ENCODE assay signal across 22 cellular contexts in the genomic region with DNA sequence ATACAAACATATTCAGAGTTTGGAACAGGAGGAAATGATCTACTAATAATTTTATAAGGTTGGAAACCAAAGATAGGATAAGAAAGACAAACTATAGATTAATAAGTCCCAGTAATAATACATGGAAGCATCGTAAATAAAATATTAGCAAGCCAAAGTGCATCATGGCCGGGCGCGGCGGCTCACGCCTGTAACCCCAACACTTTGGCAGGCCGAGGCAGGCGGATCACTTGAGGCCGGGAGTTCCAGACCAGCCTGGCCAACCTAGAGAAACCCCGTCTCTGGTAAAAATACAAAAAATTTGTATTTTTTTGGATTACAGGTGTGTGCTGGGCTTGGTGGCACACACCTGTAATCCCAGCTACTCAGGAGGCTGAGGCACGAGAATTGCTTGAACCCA. TPM values are rescaled to one million over a fixed set of nuclear protein-coding genes. Genes with fewer than 3 reads are reported as not detected.
DNase-seq lines count a peak whose midpoint lies in the region; ATAC-seq, FAIRE-seq and TF ChIP-seq lines count a peak whose summit lies in the region.
"Had no signal": no experiment of that assay in that cellular context is flagged by ENCODE, and none has a peak within 500 bp of the region (broad histone marks: within the 10 kb centered on the region; RNA-seq: fewer than 3 reads in every experiment).

No MANE protein-coding gene starts in this region.

- WGBS in sigmoid colon, 2 donors = 95 to 96% methylated on average over 11 of the region's 11 CpGs

- H3K4me1 ChIP-seq in kidney (ENCODE audit: control insufficient read depth in 1 of 2, insufficient read depth in 1 of 2, low read depth in 1 of 2, low read length in 2 of 2) = no peaks in the 10 kb centered on the region
- H3K4me1 ChIP-seq in sigmoid colon = no peaks in the 10 kb centered on the region
- H3K4me1 ChIP-seq: Caco-2 had no signal

- H3K27me3 ChIP-seq in sigmoid colon = peaks cover 0 to 3% (median 0%) of the 10 kb centered on the region in 3 donors
- H3K27me3 ChIP-seq: BLaER1 had no signal

- H3K36me3 ChIP-seq in kidney (ENCODE audit: control insufficient read depth in 1 of 2, insufficient read depth in 2 of 2, low read length in 2 of 2) = no peaks in the 10 kb centered on the region
- H3K36me3 ChIP-seq in sigmoid colon = no peaks in the 10 kb centered on the region
- H3K36me3 ChIP-seq: BLaER1 had no signal

- H3K27ac ChIP-seq in kidney (ENCODE audit: low read depth in 2 of 2, low read length in 2 of 2) (no peak overlapping the region), sigmoid colon (no peak overlapping the region)
- H3K27ac ChIP-seq: BLaER1, C4-2B, GM23248 had no signal

- TF ChIP-seq CTCF in kidney (IDR thresholded peaks at IDR 0.05; ENCODE audit: borderline replicate concordance, extremely low read depth, insufficient read depth) = no peak
- no peak for TF ChIP-seq CTCF in sigmoid colon (IDR thresholded peaks at IDR 0.05)

- no peak for TF ChIP-seq POLR2A in sigmoid colon (IDR thresholded peaks at IDR 0.05)

- no peaks in the 10 kb centered on the region for H3K9me3 ChIP-seq in kidney (ENCODE audit: control insufficient read depth in 1 of 2, low read length in 2 of 2)
- no peaks in the 10 kb centered on the region for H3K9me3 ChIP-seq in sigmoid colon
- H3K9me3 ChIP-seq: Caco-2 had no signal

- intact Hi-C loops in kidney (cut with DNase I) (no loop called here), sigmoid colon (cut with DNase I) (no loop called here)

- H3K4me3 ChIP-seq in kidney (ENCODE audit: low read length in 2 of 2) (no peak overlapping the region), sigmoid colon (no peak overlapping the region)
- H3K4me3 ChIP-seq: BLaER1, GM23248 had no signal

- no peak for TF ChIP-seq EP300 in sigmoid colon (IDR thresholded peaks at IDR 0.05)

- DNase-seq in kidney (peak; percentile 31), mesenteric fat pad (ENCODE audit: low spot score) (peak; percentile 67), sigmoid colon (peak; percentile 18), medulla oblongata (ENCODE audit: extremely low spot score) (no peak)
- no peak for DNase-seq in activated naive CD4-positive, alpha-beta T cell (lab: John Stamatoyannopoulos, UW)
- DNase-seq: Caco-2; CD4-positive, CD25-positive, alpha-beta regulatory T cell; CD8-positive, alpha-beta T cell; DMS153; DND-41; GM23248; H7 had no signal

- FAIRE-seq in kidney (lab: Jason Lieb, UNC) = no peak
- FAIRE-seq: G401.6, GM12892, GM19239, H1 had no signal

- H3K9ac ChIP-seq in kidney (ENCODE audit: low read length in 2 of 2) = no peak overlapping the region
- H3K9ac ChIP-seq: BLaER1, GM23248 had no signal

- ATAC-seq in HG02623 (IDR thresholded peaks at IDR 0.05; ENCODE audit: unreplicated experiment) = no peak
- ATAC-seq: CD8-positive, alpha-beta T cell; HCT116 had no signal

RNA-seq across cellular contexts. Expression of gene MUC4, which starts 14.9 kb away (rescaled TPM):
- total RNA-seq in kidney (0.19 TPM), mesenteric fat pad (not detected), sigmoid colon (1 to 10 TPM in 1 of 4 donors, under 1 TPM in 2, not detected in 1; under 0.01 to 6.4 (median 0.36) TPM)
- polyA plus RNA-seq in kidney (ENCODE audit: insufficient read depth, low read depth, low replicate concordance) (not detected), sigmoid colon (100 to 1,000 TPM in 1 of 3 donors, 1 to 10 TPM in 2; 8.4 to 195 (median 8.8) TPM)
- total RNA-seq: A172; A673; CD4-positive, CD25-positive, alpha-beta regulatory T cell; CD8-positive, alpha-beta T cell; GM23248 had no signal
- polyA plus RNA-seq: CD4-positive, CD25-positive, alpha-beta regulatory T cell; GM23248 had no signal

Comparison
In these comparisons a context has a peak if more than half of its experiments do, and no peak if none do; other contexts are left out.
1. DNase-seq: peak in kidney (single experiment), mesenteric fat pad (single experiment) and sigmoid colon (single experiment); none in medulla oblongata (single experiment) and activated naive CD4-positive, alpha-beta T cell (0 of 4).